In the genomic region with DNA sequence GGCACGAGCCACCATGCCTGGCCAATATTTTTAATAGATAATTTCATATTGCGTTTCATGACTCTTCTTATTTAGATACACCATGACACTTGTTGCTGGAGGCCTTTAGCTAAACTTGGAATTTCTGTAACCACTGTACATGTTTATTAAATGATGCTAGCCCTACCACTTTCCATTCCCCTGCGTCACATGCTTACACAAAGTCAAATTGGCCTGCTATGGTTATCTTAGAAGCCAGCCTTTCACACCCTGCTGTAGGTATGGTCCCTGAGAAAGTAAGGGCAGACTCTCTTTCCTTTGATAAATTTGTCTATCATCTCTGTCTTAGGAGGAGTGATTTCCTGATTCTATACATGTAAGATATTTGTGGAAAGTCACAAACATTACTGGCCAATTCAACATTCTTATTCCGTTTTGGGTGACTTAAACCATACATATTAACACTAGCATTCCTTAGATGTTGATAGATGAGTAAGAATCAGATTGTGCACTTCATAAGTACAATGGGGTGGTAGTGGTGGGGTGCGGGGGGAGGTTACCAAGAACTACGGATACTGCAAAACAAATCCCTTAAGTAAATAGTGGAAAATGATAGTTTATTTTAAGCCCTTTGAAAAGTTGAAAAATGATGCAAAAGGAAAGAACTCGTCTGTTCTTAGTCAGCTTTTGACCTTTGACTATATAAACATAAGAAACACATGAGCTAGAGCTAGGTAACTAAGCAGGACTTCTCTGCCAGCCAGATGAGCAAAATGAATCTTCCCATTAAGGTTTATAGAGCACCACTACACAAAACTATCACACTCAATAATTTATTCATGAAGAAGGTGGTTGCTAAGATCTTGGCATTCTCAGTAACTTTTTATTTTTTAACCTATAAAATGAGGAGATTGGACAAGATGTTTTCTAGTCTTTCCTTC, we compare ENCODE assay signal across 9 cellular contexts. TPM values are rescaled to one million over a fixed set of nuclear protein-coding genes. Genes with fewer than 3 reads are reported as not detected.
DNase-seq lines count a peak whose midpoint lies in the region; ATAC-seq, FAIRE-seq and TF ChIP-seq lines count a peak whose summit lies in the region.
"Had no signal": no experiment of that assay in that cellular context is flagged by ENCODE, and none has a peak within 500 bp of the region (broad histone marks: within the 10 kb centered on the region; RNA-seq: fewer than 3 reads in every experiment).

No MANE protein-coding gene starts in this region.

- H3K4me1 Mint-ChIP-seq in activated naive CD4-positive, alpha-beta T cell treated with anti-CD3 and anti-CD28 coated beads, Interleukin-2, amount 10 ng/mL, durations not matched to agents 7 days and 5 days, result peaks cover 74% of the 10 kb centered on the region
- H3K4me1 Mint-ChIP-seq in type B pancreatic cell (ENCODE audit: unreplicated experiment), result peaks cover 25% of the 10 kb centered on the region

- H3K36me3 ChIP-seq in left lung, result no peaks in the 10 kb centered on the region

- H3K27me3 Mint-ChIP-seq in activated naive CD4-positive, alpha-beta T cell treated with anti-CD3 and anti-CD28 coated beads, Interleukin-2, amount 10 ng/mL, durations not matched to agents 7 days and 5 days, result no peaks in the 10 kb centered on the region
- no peaks in the 10 kb centered on the region for H3K27me3 Mint-ChIP-seq in type B pancreatic cell

- H3K9me3 ChIP-seq in left lung, result no peaks in the 10 kb centered on the region

- no peak overlapping the region for H3K4me3 ChIP-seq in left lung

- CTCF ChIA-PET in activated naive CD4-positive, alpha-beta T cell treated with anti-CD3 and anti-CD28 coated beads, Interleukin-2, amount 10 ng/mL, durations not matched to agents 7 days and 5 days (lab: Charles Lee), result interaction anchor here (1.3 to 3.0 kb wide), 3 partner anchors 12 to 21 kb away, joined by 5 to 11 read pairs (median 8); no protein-coding TSS in a partner anchor

- peak overlapping the region; percentile 90 for H3K27ac Mint-ChIP-seq in activated naive CD4-positive, alpha-beta T cell treated with anti-CD3 and anti-CD28 coated beads, Interleukin-2, amount 10 ng/mL, durations not matched to agents 7 days and 5 days
- peak overlapping the region; percentile 70 for H3K27ac Mint-ChIP-seq in type B pancreatic cell

- peaks cover 14% of the 10 kb centered on the region for H3K36me3 Mint-ChIP-seq in activated naive CD4-positive, alpha-beta T cell treated with anti-CD3 and anti-CD28 coated beads, Interleukin-2, amount 10 ng/mL, durations not matched to agents 7 days and 5 days
- H3K36me3 Mint-ChIP-seq in type B pancreatic cell, result no peaks in the 10 kb centered on the region

- peak; percentile 40 for ATAC-seq in left lung

- DNase-seq in activated naive CD4-positive, alpha-beta T cell treated with Interleukin-2 at 50 U/mL for 16 hours, result peak; percentile 78
- DNase-seq in activated naive CD4-positive, alpha-beta T cell (lab: John Stamatoyannopoulos, UW), result no peak
- DNase-seq in activated naive CD4-positive, alpha-beta T cell treated with anti-CD3 and anti-CD28 coated beads, Interleukin-2, amount 10 ng/mL, durations not matched to agents 7 days and 5 days, result peak; percentile 60
- DNase-seq in left lung, result no peak
- DNase-seq in type B pancreatic cell (ENCODE audit: extremely low spot score, unreplicated experiment), result no peak
- no peak for DNase-seq in GM20000 (ENCODE audit: low spot score)
- no peak for DNase-seq in urothelium cell line (ENCODE audit: low spot score)
- no peak for DNase-seq in NCI-H2171 (lab: John Stamatoyannopoulos, UW)
- DNase-seq: NCI-H510A had no signal

- H3K4me1 ChIP-seq in left lung, result peaks cover 0 to 29% of the 10 kb centered on the region in 2 donors

- H3K4me3 Mint-ChIP-seq in activated naive CD4-positive, alpha-beta T cell treated with anti-CD3 and anti-CD28 coated beads, Interleukin-2, amount 10 ng/mL, durations not matched to agents 7 days and 5 days, result no peak overlapping the region
- no peak overlapping the region for H3K4me3 Mint-ChIP-seq in type B pancreatic cell

- no peak for TF ChIP-seq CTCF in left lung (IDR thresholded peaks at IDR 0.05)
- TF ChIP-seq CTCF in type B pancreatic cell (conservative IDR thresholded peaks at IDR 0.05), result no peak
- TF ChIP-seq CTCF in GM20000 (IDR thresholded peaks at IDR 0.05; ENCODE audit: extremely low read depth, missing control alignments), result no peak

- H3K27me3 ChIP-seq in left lung, result no peaks in the 10 kb centered on the region

- H3K27ac ChIP-seq in left lung, result peak overlapping the region in 1 of 2 donors; percentile 41

- intact Hi-C loops in left lung (cut with DNase I), result no loop called here

- peaks cover 2% of the 10 kb centered on the region for H3K9me3 Mint-ChIP-seq in activated naive CD4-positive, alpha-beta T cell treated with anti-CD3 and anti-CD28 coated beads, Interleukin-2, amount 10 ng/mL, durations not matched to agents 7 days and 5 days
- peaks cover 5% of the 10 kb centered on the region for H3K9me3 Mint-ChIP-seq in type B pancreatic cell

- FAIRE-seq in urothelium cell line (lab: Jason Lieb, UNC), result no peak

RNA-seq across cellular contexts. Expression of gene NDUFV2, which starts 7.9 kb away (rescaled TPM):
- total RNA-seq in left lung (100 to 1,000 TPM; 108 to 138 TPM), type B pancreatic cell (ENCODE audit: low replicate concordance) (122 and 135 TPM in 2 replicates)

RNA-seq across cellular contexts. Expression of gene ANKRD12, which starts 42.0 kb away (rescaled TPM):
- 10 to 100 TPM; 47.6 to 64.3 TPM for total RNA-seq in left lung
- 28.2 and 38.8 TPM in 2 replicates for total RNA-seq in type B pancreatic cell (ENCODE audit: low replicate concordance)

Comparison
In these comparisons a context has a peak if more than half of its experiments do, and no peak if none do; other contexts are left out.
1. DNase-seq: peak in activated naive CD4-positive, alpha-beta T cell treated with Interleukin-2 at 50 U/mL for 16 hours (single experiment) and activated naive CD4-positive, alpha-beta T cell treated with anti-CD3 and anti-CD28 coated beads, Interleukin-2, amount 10 ng/mL, durations not matched to agents 7 days and 5 days (single experiment); none in activated naive CD4-positive, alpha-beta T cell (0 of 4), left lung (0 of 2), type B pancreatic cell (single experiment), GM20000 (single experiment), urothelium cell line (single experiment) and NCI-H2171 (single experiment).